In the genomic region with DNA sequence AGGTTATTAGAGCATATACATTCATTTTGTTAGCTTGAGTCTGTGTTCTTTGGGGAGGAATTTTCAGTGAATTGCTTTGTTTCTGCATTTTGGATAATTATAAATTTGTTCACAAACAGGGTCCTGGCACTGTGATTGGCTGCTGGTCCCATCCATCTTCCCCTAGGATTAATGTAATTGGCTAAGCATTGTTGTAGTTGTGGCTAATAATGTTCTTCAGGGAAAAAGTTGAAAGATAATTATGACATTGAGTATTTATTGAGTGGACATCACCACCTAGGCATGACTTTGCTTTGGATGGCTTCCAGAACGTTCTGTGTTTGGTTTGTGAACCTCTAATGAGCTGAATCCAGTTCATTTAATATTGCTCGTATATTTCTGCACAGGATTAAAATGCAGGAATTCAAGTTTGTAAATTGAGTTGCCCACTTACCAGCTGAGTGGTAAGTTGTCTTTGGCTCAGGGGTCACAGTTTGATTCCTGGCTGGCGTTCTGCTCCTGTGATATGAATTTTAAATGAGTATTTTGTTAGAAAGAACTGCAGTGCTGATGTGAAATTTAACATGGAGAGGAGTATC, we compare ENCODE assay signal across 9 cellular contexts. TPM values are rescaled to one million over a fixed set of nuclear protein-coding genes. Genes with fewer than 3 reads are reported as not detected.
DNase-seq lines count a peak whose midpoint lies in the region; ATAC-seq and TF ChIP-seq lines count a peak whose summit lies in the region.
"Had no signal": no experiment of that assay in that cellular context is flagged by ENCODE, and none has a peak within 500 bp of the region (broad histone marks: within the 10 kb centered on the region; RNA-seq: fewer than 3 reads in every experiment).

No MANE protein-coding gene starts in this region.

- H4K8ac ChIP-seq in H9 (replicated peaks; ENCODE audit: insufficient read length, low read depth, low read length): no peak overlapping the region

- no peak overlapping the region for H4K5ac ChIP-seq in H9 (ENCODE audit: insufficient read length, low read depth, low read length)

- no peak overlapping the region for H3K23ac ChIP-seq in H9 (ENCODE audit: insufficient read length, low read depth, low read length)

- no peak overlapping the region for H3T11ph ChIP-seq in H9 (ENCODE audit: low read length)

- no peak overlapping the region for H2BK5ac ChIP-seq in H9 (ENCODE audit: insufficient read length, low read length)

- H3K14ac ChIP-seq in H9 (ENCODE audit: insufficient read depth, low read length): no peak overlapping the region

- no peaks in the 10 kb centered on the region for H3K23me2 ChIP-seq in H9 (ENCODE audit: insufficient read length, low read depth, low read length, poor library complexity, severe bottlenecking)

- H3K79me1 ChIP-seq in H9 (ENCODE audit: insufficient read depth, low read depth, low read length, poor library complexity, severe bottlenecking): peaks cover 2% of the 10 kb centered on the region

- no peak overlapping the region for H3K4me3 ChIP-seq in choroid plexus epithelial cell (ENCODE audit: low read depth, low read length)
- no peak overlapping the region for H3K4me3 ChIP-seq in CD8-positive, alpha-beta memory T cell (ENCODE audit: low read length)

- no peaks in the 10 kb centered on the region for H3K27me3 Mint-ChIP-seq in nephron (ENCODE audit: low read depth)
- no peaks in the 10 kb centered on the region for H3K27me3 Mint-ChIP-seq in H9 (ENCODE audit: low read depth)
- H3K27me3 Mint-ChIP-seq in CD8-positive, alpha-beta memory T cell: no peaks in the 10 kb centered on the region

- H3K4me1 Mint-ChIP-seq in nephron (peaks cover 44% of the 10 kb centered on the region), H9 (peaks cover 21 to 43% of the 10 kb centered on the region in 2 experiments)
- H3K4me1 Mint-ChIP-seq in CD8-positive, alpha-beta memory T cell: peaks cover 54 to 79% (median 75%) of the 10 kb centered on the region in 3 donors

- no peaks in the 10 kb centered on the region for H4K20me1 ChIP-seq in H9 (ENCODE audit: control insufficient read depth, insufficient read depth, insufficient read length)

- no peak overlapping the region for H3K4ac ChIP-seq in H9 (ENCODE audit: low read depth, low read length)

- H3K27ac ChIP-seq in H9 (ENCODE audit: insufficient read length, low read depth, low read length): no peak overlapping the region
- H3K27ac ChIP-seq in CD8-positive, alpha-beta memory T cell (ENCODE audit: low read depth, low read length): no peak overlapping the region

- H4K91ac ChIP-seq in H9 (ENCODE audit: insufficient read length, low read depth, low read length): no peak overlapping the region

- no peak overlapping the region for H2BK120ac ChIP-seq in H9 (ENCODE audit: low read depth, low read length, poor library complexity, severe bottlenecking)

- POLR2A ChIA-PET in CD8-positive, alpha-beta memory T cell (lab: Charles Lee): no interaction called here

- no peak overlapping the region for H2BK20ac ChIP-seq in H9 (ENCODE audit: low read depth, low read length, poor library complexity, severe bottlenecking)

- H3K9me3 ChIP-seq in H9 (ENCODE audit: control insufficient read depth, low read depth, low read length): no peaks in the 10 kb centered on the region
- H3K9me3 ChIP-seq in CD8-positive, alpha-beta memory T cell (ENCODE audit: low read length): no peaks in the 10 kb centered on the region

- H2AFZ ChIP-seq in H9 (ENCODE audit: low read length): no peak overlapping the region

- peaks cover 35% of the 10 kb centered on the region for H3K36me3 Mint-ChIP-seq in nephron (ENCODE audit: low read depth)
- H3K36me3 Mint-ChIP-seq in H9 (ENCODE audit: insufficient read depth in 1 of 3, low read depth in 3 of 3): peaks cover 3 to 19% (median 11%) of the 10 kb centered on the region in 3 experiments; a peak in 5 of 7 replicates
- peaks cover 0 to 58% (median 9%) of the 10 kb centered on the region in 3 donors for H3K36me3 Mint-ChIP-seq in CD8-positive, alpha-beta memory T cell

- no peak for TF ChIP-seq CTCF in choroid plexus epithelial cell (conservative IDR thresholded peaks at IDR 0.05; ENCODE audit: low read depth, low read length)
- TF ChIP-seq CTCF in nephron (IDR thresholded peaks at IDR 0.05; ENCODE audit: unreplicated experiment in 3 of 3): no peak
- TF ChIP-seq CTCF in H9 (conservative IDR thresholded peaks at IDR 0.05): no peak

- no peak overlapping the region for H2BK12ac ChIP-seq in H9 (ENCODE audit: insufficient read length, low read depth, low read length)

- no peaks in the 10 kb centered on the region for H3K36me3 ChIP-seq in CD8-positive, alpha-beta memory T cell (ENCODE audit: insufficient read depth, low read length)

- H2AK5ac ChIP-seq in H9 (ENCODE audit: insufficient read length, low read length): no peak overlapping the region

- H3K4me3 Mint-ChIP-seq in nephron: no peak overlapping the region
- no peak overlapping the region for H3K4me3 Mint-ChIP-seq in H9
- H3K4me3 Mint-ChIP-seq in CD8-positive, alpha-beta memory T cell: no peak overlapping the region

- no peak overlapping the region for H3K4me2 ChIP-seq in H9 (ENCODE audit: insufficient read depth, insufficient read length, low read length)

- H3K4me1 ChIP-seq in H9 (ENCODE audit: insufficient read depth, low read length): no peaks in the 10 kb centered on the region; the same call in 1 of the 2 replicates
- H3K4me1 ChIP-seq in CD8-positive, alpha-beta memory T cell (ENCODE audit: insufficient read depth, low read length): no peaks in the 10 kb centered on the region

- no CpG with 5 or more reads among the region's 3 CpGs for WGBS in H9 (ENCODE audit: extremely low coverage, insufficient read length, low lambda C conversion rate)

- CTCF ChIA-PET in CD8-positive, alpha-beta memory T cell (lab: Charles Lee): no interaction called here

- no peak overlapping the region for H2BK15ac ChIP-seq in H9 (ENCODE audit: low read depth, low read length)

- H3K27ac Mint-ChIP-seq in nephron (peak overlapping the region; percentile 16 to 79 (median 57)), H9 (peak overlapping the region in 1 of 3 experiments; percentile 53; a peak in 3 of 7 replicates)
- H3K27ac Mint-ChIP-seq in CD8-positive, alpha-beta memory T cell: peak overlapping the region in 4 of 8 donors; percentile 0 to 67 (median 27)

- no peak for ATAC-seq in GM19455 (IDR thresholded peaks at IDR 0.05; ENCODE audit: unreplicated experiment)

- peaks cover 13% of the 10 kb centered on the region; the same call in 1 of the 2 replicates for H3K79me2 ChIP-seq in H9 (ENCODE audit: insufficient read depth, low read length)

- H3K56ac ChIP-seq in H9 (ENCODE audit: insufficient read length, low read depth, low read length): no peak overlapping the region

- no peaks in the 10 kb centered on the region for H3K27me3 ChIP-seq in H9 (ENCODE audit: insufficient read depth, low read length)
- H3K27me3 ChIP-seq in CD8-positive, alpha-beta memory T cell (ENCODE audit: insufficient read depth, low read length, poor library complexity, severe bottlenecking): no peaks in the 10 kb centered on the region

- DNase-seq in DMS79 (lab: John Stamatoyannopoulos, UW): peak; percentile 98
- peak; percentile 66 for DNase-seq in NCI-H146 (lab: John Stamatoyannopoulos, UW)
- peak; percentile 80 for DNase-seq in choroid plexus epithelial cell (ENCODE audit: low read depth)
- no peak for DNase-seq in H9
- DNase-seq in COLO829 (ENCODE audit: low spot score): no peak
- no peak for DNase-seq in CD8-positive, alpha-beta memory T cell
- DNase-seq: stimulated activated CD4-positive, alpha-beta T cell treated with anti-CD3 and anti-CD28 coated beads, Interleukin-12 subunit alpha, Interleukin-12 subunit beta, amount 100 ng/mL, for 4 hours had no signal

- H3K9ac ChIP-seq in H9 (ENCODE audit: extremely low read depth, insufficient read length, low read length): no peak overlapping the region

- H3K9me3 Mint-ChIP-seq in nephron: no peaks in the 10 kb centered on the region
- H3K9me3 Mint-ChIP-seq in H9: no peaks in the 10 kb centered on the region
- no peaks in the 10 kb centered on the region for H3K9me3 Mint-ChIP-seq in CD8-positive, alpha-beta memory T cell

- no peak overlapping the region for H3K18ac ChIP-seq in H9 (ENCODE audit: insufficient read length, low read depth, low read length)

RNA-seq across cellular contexts. Expression of a gene that starts 55.1 kb away (rescaled TPM):
- 86.2 and 88.2 TPM in 2 replicates for total RNA-seq in H9 (2021)
- total RNA-seq in CD8-positive, alpha-beta memory T cell: 10 to 100 TPM; 53.0 to 57.9 TPM
- polyA plus RNA-seq in CD8-positive, alpha-beta memory T cell: 19.1 TPM

Comparison
In these comparisons a context has a peak if more than half of its experiments do, and no peak if none do; other contexts are left out.
1. DNase-seq: peak in DMS79 (single experiment), NCI-H146 (single experiment) and choroid plexus epithelial cell (single experiment); none in H9 (single experiment), COLO829 (single experiment) and CD8-positive, alpha-beta memory T cell (0 of 5).